ENCODE assay signal across 36 cellular contexts in genomic region chr5:36382890-36383289, GRCh38.
"Had no signal": no experiment of that assay in that cellular context is flagged by ENCODE, and none has a peak within 500 bp of the region (broad histone marks: within the 10 kb centered on the region; RNA-seq: fewer than 3 reads in every experiment).

No MANE protein-coding gene starts in this region.

- H3K27me3 ChIP-seq: MG63 had no signal

- DNase-seq: Karpas-422, Kasumi-1, MG63, MM.1S, MV-4-11, NCI-H1048, NCI-H1092, NCI-H1092 treated with DMSO at 0.1 percent for 48 hours, NCI-H1105, NCI-H1105 treated with DMSO at 0.1 percent for 48 hours, NCI-H1417, NCI-H1417 treated with DMSO at 0.1 percent for 48 hours, NCI-H1436, NCI-H1436 treated with DMSO at 0.1 percent for 48 hours, NCI-H146, NCI-H1694, NCI-H1694 treated with DMSO at 0.1 percent for 48 hours, NCI-H187, NCI-H187 treated with DMSO at 0.1 percent for 48 hours, NCI-H1930, NCI-H2029, NCI-H2029 treated with DMSO at 0.1 percent for 48 hours, NCI-H2081, NCI-H2081 treated with DMSO at 0.1 percent for 48 hours, NCI-H2171, NCI-H2171 treated with DMSO at 0.1 percent for 48 hours, NCI-H2227 treated with DMSO at 0.1 percent for 48 hours, NCI-H226, NCI-H345, NCI-H446, NCI-H446 treated with DMSO at 0.1 percent for 48 hours, NCI-H510A, NCI-H510A treated with DMSO at 0.1 percent for 48 hours, NCI-H524, NCI-H524 treated with DMSO at 0.1 percent for 48 hours, NCI-H526 had no signal

- H3K36me3 ChIP-seq: MG63 had no signal

- H3K9me3 ChIP-seq: MG63 had no signal

- H3K4me3 ChIP-seq: MG63 had no signal
